7 cellular contexts compared by ENCODE assay signal in genomic region chr10:117165557-117166419, GRCh38. TPM values are rescaled to one million over a fixed set of nuclear protein-coding genes. Genes with fewer than 3 reads are reported as not detected.
DNase-seq lines count a peak whose midpoint lies in the region; ATAC-seq, FAIRE-seq and TF ChIP-seq lines count a peak whose summit lies in the region.

No MANE protein-coding gene starts in this region.

- H3K27ac Mint-ChIP-seq in CD4-positive, alpha-beta memory T cell: no peak overlapping the region

- CTCF ChIA-PET in CD4-positive, alpha-beta memory T cell (lab: Charles Lee; ENCODE audit: partially characterized antibody): interaction anchor here (3.1 to 5.7 kb wide), 3 partner anchors 8 to 369 kb away, joined by 29 to 55 read pairs (median 31); no protein-coding TSS in a partner anchor

- peak overlapping the region in 9 of 12 donors; percentile 3 to 45 (median 16) for H3K4me3 ChIP-seq in heart left ventricle
- H3K4me3 ChIP-seq in CD4-positive, alpha-beta memory T cell (ENCODE audit: low read length in 2 of 2): no peak overlapping the region

- peaks cover 63 to 71% of the 10 kb centered on the region in 2 donors for H3K27me3 Mint-ChIP-seq in CD4-positive, alpha-beta memory T cell

- DNase-seq in DMS53 treated with DMSO at 0.1 percent for 48 hours (lab: John Stamatoyannopoulos, UW; ENCODE audit: unreplicated experiment): peak; percentile 18
- peak; percentile 41 for DNase-seq in HTR-8/SVneo (ENCODE audit: insufficient read length, low spot score)
- DNase-seq in activated naive CD4-positive, alpha-beta T cell treated with anti-CD3 and anti-CD28 coated beads, Interleukin-2, amount 50 U/mL, for 16 hours: peak; percentile 22
- peak in 2 of 5 donors; percentile 44 to 65 for DNase-seq in heart left ventricle
- peak; percentile 62 for DNase-seq in sciatic nerve (ENCODE audit: low spot score)
- no peak for DNase-seq in CD4-positive, alpha-beta memory T cell
- DNase-seq in NCI-H1092 (lab: John Stamatoyannopoulos, UW): no peak

- no peaks in the 10 kb centered on the region for H3K9me3 ChIP-seq in heart left ventricle
- no peaks in the 10 kb centered on the region for H3K9me3 ChIP-seq in CD4-positive, alpha-beta memory T cell (ENCODE audit: control insufficient read depth in 1 of 2, low read length in 2 of 2)

- H3K36me3 ChIP-seq in heart left ventricle: no peaks in the 10 kb centered on the region
- H3K36me3 ChIP-seq in CD4-positive, alpha-beta memory T cell (ENCODE audit: insufficient read depth, low read length): no peaks in the 10 kb centered on the region

- WGBS in heart left ventricle, 4 donors: 0 to 3% (median 2%) methylated on average over 25 to 50 of the region's 50 CpGs

- no peak for FAIRE-seq in HTR-8/SVneo (lab: Jason Lieb, UNC)

- peak in 3 of 4 donors; percentile 57 to 80 (median 63) for ATAC-seq in heart left ventricle
- ATAC-seq in sciatic nerve: peak; percentile 47

- peak overlapping the region in 4 of 8 donors; percentile 3 to 39 (median 9) for H3K4me3 Mint-ChIP-seq in CD4-positive, alpha-beta memory T cell

- peaks cover 0 to 51% (median 25%) of the 10 kb centered on the region in 12 donors for H3K4me1 ChIP-seq in heart left ventricle
- peaks cover 33% of the 10 kb centered on the region for H3K4me1 ChIP-seq in CD4-positive, alpha-beta memory T cell (ENCODE audit: insufficient read depth, low read length)

- H3K27ac ChIP-seq in heart left ventricle: no peak overlapping the region
- no peak overlapping the region for H3K27ac ChIP-seq in CD4-positive, alpha-beta memory T cell (ENCODE audit: low read depth, low read length)

- no peaks in the 10 kb centered on the region for H3K36me3 Mint-ChIP-seq in CD4-positive, alpha-beta memory T cell

- intact Hi-C loops in heart left ventricle (cut with DNase I): loop anchor here in 5 of 10 donors (2.0 to 10.0 kb wide), 4 partner anchors 365 to 481 kb away; no protein-coding TSS in a partner anchor
- intact Hi-C loops in sciatic nerve (cut with DNase I): no loop called here
- intact Hi-C loops in CD4-positive, alpha-beta memory T cell (cut with micrococcal nuclease): loop anchor here (5.0 kb wide), 1 partner anchor 882 kb away; the partner anchor contains the start of gene RAB11FIP2

- H3K4me1 Mint-ChIP-seq in CD4-positive, alpha-beta memory T cell: peaks cover 22 to 58% (median 43%) of the 10 kb centered on the region in 4 donors

- TF ChIP-seq POLR2A in heart left ventricle (IDR thresholded peaks at IDR 0.05): no peak

- POLR2A ChIA-PET in CD4-positive, alpha-beta memory T cell (lab: Charles Lee; ENCODE audit: partially characterized antibody): no interaction called here

- peaks cover 0 to 10% (median 0%) of the 10 kb centered on the region in 8 donors for H3K9me3 Mint-ChIP-seq in CD4-positive, alpha-beta memory T cell

- TF ChIP-seq CTCF in heart left ventricle (IDR thresholded peaks at IDR 0.05): peak; percentile 33 to 54 (median 44)

- peaks cover 70 to 100% (median 98%) of the 10 kb centered on the region in 9 donors for H3K27me3 ChIP-seq in heart left ventricle
- H3K27me3 ChIP-seq in CD4-positive, alpha-beta memory T cell (ENCODE audit: insufficient read depth, low read length): peaks cover 56% of the 10 kb centered on the region

RNA-seq across cellular contexts. Expression of gene VAX1, which starts 27.7 kb away (rescaled TPM):
- total RNA-seq in heart left ventricle (not detected), sciatic nerve (not detected)
- polyA plus RNA-seq in heart left ventricle: not detected
- total RNA-seq in CD4-positive, alpha-beta memory T cell: not detected
- not detected for polyA plus RNA-seq in CD4-positive, alpha-beta memory T cell

RNA-seq across cellular contexts. Expression of gene KCNK18, which starts 31.5 kb away (rescaled TPM):
- total RNA-seq in heart left ventricle (not detected), sciatic nerve (not detected)
- polyA plus RNA-seq in heart left ventricle: not detected
- not detected for total RNA-seq in CD4-positive, alpha-beta memory T cell
- not detected for polyA plus RNA-seq in CD4-positive, alpha-beta memory T cell

Comparison
In these comparisons a context has a peak if more than half of its experiments do, and no peak if none do; other contexts are left out.
1. DNase-seq: peak in DMS53 treated with DMSO at 0.1 percent for 48 hours (single experiment), HTR-8/SVneo (single experiment), activated naive CD4-positive, alpha-beta T cell treated with anti-CD3 and anti-CD28 coated beads, Interleukin-2, amount 50 U/mL, for 16 hours (single experiment) and sciatic nerve (single experiment); none in CD4-positive, alpha-beta memory T cell (0 of 5) and NCI-H1092 (single experiment).
2. H3K4me3 ChIP-seq: peak in heart left ventricle (9 of 12); none in CD4-positive, alpha-beta memory T cell (0 of 2).